In the genomic region with DNA sequence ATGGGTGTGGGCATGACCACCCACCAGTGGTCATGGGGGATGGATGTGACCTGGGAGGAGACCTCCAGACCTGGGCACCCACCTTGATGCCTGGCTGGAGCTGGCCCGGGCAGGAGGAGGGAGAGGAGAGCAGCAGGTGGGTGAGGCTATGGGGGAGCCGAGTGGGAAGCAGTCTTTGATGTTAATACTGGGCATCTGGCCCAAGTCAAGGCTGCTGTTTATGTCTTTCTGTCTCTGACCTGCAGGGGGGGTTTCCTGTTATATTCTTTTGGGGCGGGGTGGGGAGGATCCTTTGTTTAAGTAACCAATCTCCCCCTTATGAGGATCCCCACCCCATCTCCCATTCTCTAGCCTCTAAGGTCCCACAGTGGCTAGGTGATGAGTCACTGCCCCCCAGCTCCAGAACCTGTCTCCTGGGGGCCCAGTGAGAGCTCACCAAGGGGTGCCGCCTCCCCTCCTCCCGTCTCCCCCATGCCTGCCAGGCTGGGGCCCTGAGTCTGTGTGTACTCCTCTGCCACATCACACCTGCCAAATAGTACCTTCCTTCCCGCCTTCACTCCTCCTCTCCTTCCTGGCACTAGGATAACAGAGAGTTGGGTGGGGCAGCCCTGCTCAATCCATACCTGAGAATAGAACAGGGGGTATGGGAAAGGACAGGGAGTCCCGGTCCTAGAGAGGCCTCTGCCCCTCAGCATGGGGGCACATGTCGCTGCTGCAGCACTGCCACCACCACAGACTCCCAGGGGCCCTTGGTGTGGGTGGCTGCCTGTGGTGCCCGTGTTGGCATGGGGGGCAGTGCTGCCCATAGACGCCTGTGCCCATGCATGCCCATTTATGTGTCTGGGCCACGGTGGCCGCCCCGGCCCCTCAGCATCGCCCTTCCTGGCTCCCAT, we compare ENCODE assay signal across 8 cellular contexts. TPM values are rescaled to one million over a fixed set of nuclear protein-coding genes. Genes with fewer than 3 reads are reported as not detected.
DNase-seq lines count a peak whose midpoint lies in the region; ATAC-seq and TF ChIP-seq lines count a peak whose summit lies in the region.

No MANE protein-coding gene starts in this region.

- H3K36me3 Mint-ChIP-seq in CD8-positive, alpha-beta T cell = peaks cover 14% of the 10 kb centered on the region
- H3K36me3 Mint-ChIP-seq in central memory CD8-positive, alpha-beta T cell (ENCODE audit: insufficient read depth) = peaks cover 4% of the 10 kb centered on the region

- no peak for TF ChIP-seq EP300 in SK-N-SH (IDR thresholded peaks at IDR 0.05; ENCODE audit: borderline replicate concordance in 1 of 2, low read depth in 1 of 2, low read length in 1 of 2)

- peak overlapping the region; percentile 81 for H3K4me2 ChIP-seq in SK-N-SH

- H3K4me1 ChIP-seq in CD8-positive, alpha-beta T cell (ENCODE audit: insufficient read depth, low read length) = peaks cover 87% of the 10 kb centered on the region
- H3K4me1 ChIP-seq in SK-N-SH (ENCODE audit: control insufficient read depth in 1 of 2, insufficient read depth in 2 of 2, low read depth in 1 of 2, low read length in 1 of 2) (peaks cover 55 to 77% of the 10 kb centered on the region in 2 experiments; a peak in 3 of 4 replicates), mucosa of rectum (ENCODE audit: control insufficient read depth in 2 of 2, insufficient read depth in 2 of 2, low read length in 2 of 2) (peaks cover 78 to 85% of the 10 kb centered on the region in 2 donors), aorta (ENCODE audit: control insufficient read depth in 1 of 2, insufficient read depth in 2 of 2, low read length in 2 of 2) (peaks cover 0 to 7% of the 10 kb centered on the region in 2 donors)

- peaks cover 14% of the 10 kb centered on the region for H3F3A ChIP-seq in SK-N-SH (replicated peaks; ENCODE audit: insufficient read depth)

- peak overlapping the region; percentile 84 for H3K4me3 Mint-ChIP-seq in CD8-positive, alpha-beta T cell
- peak overlapping the region; percentile 72 for H3K4me3 Mint-ChIP-seq in central memory CD8-positive, alpha-beta T cell

- H3K9me3 ChIP-seq in CD8-positive, alpha-beta T cell (ENCODE audit: low read length) = no peaks in the 10 kb centered on the region
- no peaks in the 10 kb centered on the region for H3K9me3 ChIP-seq in SK-N-SH
- no peaks in the 10 kb centered on the region for H3K9me3 ChIP-seq in mucosa of rectum (ENCODE audit: control insufficient read depth in 2 of 2, low read length in 2 of 2)
- H3K9me3 ChIP-seq in aorta (ENCODE audit: control insufficient read depth, low read length) = no peaks in the 10 kb centered on the region

- H3K27ac Mint-ChIP-seq in CD8-positive, alpha-beta T cell = peak overlapping the region; percentile 93
- peak overlapping the region; percentile 86 for H3K27ac Mint-ChIP-seq in central memory CD8-positive, alpha-beta T cell (ENCODE audit: low read depth)

- peak in 6 of 7 experiments; percentile 11 to 74 (median 60) for DNase-seq in CD8-positive, alpha-beta T cell
- DNase-seq in HUDEP-2 (lab: John Stamatoyannopoulos, UW; ENCODE audit: unreplicated experiment in 76 of 76) (peak in 66 of 76 experiments; percentile 19 to 81 (median 51)), SK-N-SH (peak; percentile 52), aorta (no peak), T-helper 9 cell (no peak)
- peak in 1 of 2 donors; percentile 15 for DNase-seq in central memory CD8-positive, alpha-beta T cell (ENCODE audit: low spot score in 2 of 2)

- WGBS in SK-N-SH (ENCODE audit: low lambda C conversion rate) = 33% methylated on average over 6 of the region's 14 CpGs
- WGBS in aorta, 2 donors = 16% methylated on average over 13 to 14 of the region's 14 CpGs

- no peak for TF ChIP-seq RAD21 in SK-N-SH (IDR thresholded peaks at IDR 0.05; ENCODE audit: low read length)

- H3K27me3 ChIP-seq in CD8-positive, alpha-beta T cell (ENCODE audit: insufficient read depth, low read length) = no peaks in the 10 kb centered on the region
- H3K27me3 ChIP-seq in SK-N-SH (ENCODE audit: insufficient read depth) = no peaks in the 10 kb centered on the region
- H3K27me3 ChIP-seq in mucosa of rectum (ENCODE audit: control insufficient read depth in 2 of 2, insufficient read depth in 2 of 2, low read length in 2 of 2) = no peaks in the 10 kb centered on the region
- H3K27me3 ChIP-seq in aorta (ENCODE audit: control insufficient read depth in 1 of 2, insufficient read depth in 2 of 2, low read length in 1 of 2) = no peaks in the 10 kb centered on the region

- ATAC-seq in CD8-positive, alpha-beta T cell = peak; percentile 55
- peak; percentile 64 for ATAC-seq in central memory CD8-positive, alpha-beta T cell (replicated peaks; ENCODE audit: extremely low read depth, poor library complexity, severe bottlenecking)
- no peak for ATAC-seq in aorta (ENCODE audit: low FRiP score)
- no peak for ATAC-seq in GM19455 (IDR thresholded peaks at IDR 0.05; ENCODE audit: unreplicated experiment)

- H3K27me3 Mint-ChIP-seq in CD8-positive, alpha-beta T cell (ENCODE audit: low read depth) = no peaks in the 10 kb centered on the region
- no peaks in the 10 kb centered on the region for H3K27me3 Mint-ChIP-seq in central memory CD8-positive, alpha-beta T cell

- H3K36me3 ChIP-seq in CD8-positive, alpha-beta T cell (ENCODE audit: insufficient read depth, low read length) = peaks cover 6% of the 10 kb centered on the region
- H3K36me3 ChIP-seq in SK-N-SH (replicated peaks in 1 of 2; ENCODE audit: control insufficient read depth in 1 of 2, insufficient read depth in 2 of 2, low read length in 1 of 2) = no peaks in the 10 kb centered on the region
- peaks cover 0 to 4% of the 10 kb centered on the region in 2 donors for H3K36me3 ChIP-seq in mucosa of rectum (ENCODE audit: control insufficient read depth in 2 of 2, insufficient read depth in 2 of 2, low read length in 2 of 2)
- no peaks in the 10 kb centered on the region for H3K36me3 ChIP-seq in aorta (ENCODE audit: control insufficient read depth in 1 of 2, insufficient read depth in 2 of 2, low read length in 1 of 2)

- H3K9me3 Mint-ChIP-seq in CD8-positive, alpha-beta T cell = no peaks in the 10 kb centered on the region
- H3K9me3 Mint-ChIP-seq in central memory CD8-positive, alpha-beta T cell = no peaks in the 10 kb centered on the region

- H3K79me2 ChIP-seq in SK-N-SH (ENCODE audit: insufficient read depth) = peaks cover 52% of the 10 kb centered on the region; the same call in 1 of the 2 replicates

- peaks cover 86% of the 10 kb centered on the region for H3K4me1 Mint-ChIP-seq in CD8-positive, alpha-beta T cell (ENCODE audit: low read depth)
- H3K4me1 Mint-ChIP-seq in central memory CD8-positive, alpha-beta T cell = peaks cover 66% of the 10 kb centered on the region

- H3K4me3 ChIP-seq in CD8-positive, alpha-beta T cell (ENCODE audit: low read depth, low read length) = peak overlapping the region; percentile 40
- peak overlapping the region in 1 of 2 experiments; percentile 41; a peak in 2 of 4 replicates for H3K4me3 ChIP-seq in SK-N-SH (ENCODE audit: low read depth in 2 of 2, low read length in 1 of 2)
- peak overlapping the region; percentile 48 to 62 for H3K4me3 ChIP-seq in mucosa of rectum (ENCODE audit: low read length in 2 of 2)
- no peak overlapping the region for H3K4me3 ChIP-seq in aorta (ENCODE audit: low read length in 2 of 2)

- POLR2A ChIA-PET in CD8-positive, alpha-beta T cell (lab: Charles Lee) = interaction anchor here (0.5 to 9.7 kb wide), 7 partner anchors 16 to 480 kb away, joined by 3 to 56 read pairs (median 3); no protein-coding TSS in a partner anchor
- POLR2A ChIA-PET in SK-N-SH (lab: Yijun Ruan, JAX) = interaction anchor here (0.8 to 1.8 kb wide), 3 partner anchors 32 to 71 kb away, joined by 3 to 7 read pairs (median 3); a partner anchor contains a TSS

- no peaks in the 10 kb centered on the region for H3K9me2 ChIP-seq in SK-N-SH

- no peak overlapping the region for H2AFZ ChIP-seq in SK-N-SH (ENCODE audit: low read depth)

- peak overlapping the region; percentile 18 for H3K27ac ChIP-seq in CD8-positive, alpha-beta T cell (ENCODE audit: low read depth, low read length)
- peak overlapping the region; percentile 72 to 93 for H3K27ac ChIP-seq in SK-N-SH (ENCODE audit: low read depth in 2 of 2, low read length in 1 of 2)
- peak overlapping the region; percentile 96 to 98 for H3K27ac ChIP-seq in mucosa of rectum (ENCODE audit: low read depth in 2 of 2, low read length in 2 of 2)
- H3K27ac ChIP-seq in aorta (ENCODE audit: low read depth in 1 of 2, low read length in 2 of 2) = peak overlapping the region; percentile 19 to 90

- H3K9ac ChIP-seq in SK-N-SH = peak overlapping the region; percentile 38; the same call in 1 of the 2 replicates
- H3K9ac ChIP-seq in mucosa of rectum (ENCODE audit: low read depth in 1 of 2, low read length in 2 of 2) = peak overlapping the region; percentile 71 to 72

- H4K20me1 ChIP-seq in SK-N-SH (ENCODE audit: insufficient read depth) = 0 out of 2 replicates have a peak, but pooled peaks cover 3% of the 10 kb centered on the region

- intact Hi-C loops in CD8-positive, alpha-beta T cell (cut with DNase I, micrococcal nuclease) = loop anchor here in 1 of 2 experiments (1.0 kb wide), 1 partner anchor 16 kb away; a partner anchor contains a TSS
- intact Hi-C loops in aorta (cut with DNase I) = loop anchor here (5.0 kb wide), 1 partner anchor 42 kb away; no protein-coding TSS in a partner anchor

- CTCF ChIA-PET in CD8-positive, alpha-beta T cell (lab: Charles Lee) = interaction anchor here (0.8 to 24.7 kb wide), 12 partner anchors 9 to 70 kb away, joined by 3 to 402 read pairs (median 4); a partner anchor contains a TSS
- CTCF ChIA-PET in SK-N-SH (lab: Yijun Ruan, JAX) = interaction anchor here (0.7 to 12.8 kb wide), 9 partner anchors 14 to 274 kb away, joined by 3 to 100 read pairs (median 4); a partner anchor contains a TSS

- TF ChIP-seq CTCF in CD8-positive, alpha-beta T cell (IDR thresholded peaks at IDR 0.05) = peak; percentile 34
- peak; percentile 45 for TF ChIP-seq CTCF in SK-N-SH (IDR thresholded peaks at IDR 0.05)

RNA-seq across cellular contexts. Expression of a gene that starts 7.2 kb away (rescaled TPM):
- total RNA-seq in CD8-positive, alpha-beta T cell = 10 to 100 TPM; 34.6 to 35.7 TPM
- polyA plus RNA-seq in SK-N-SH (2012; rRNA removed) = 20.1 and 23.1 TPM in 2 replicates
- polyA plus RNA-seq in SK-N-SH (2012; cell fraction: cytosol; rRNA removed) = 13.0 and 18.1 TPM in 2 replicates
- polyA plus RNA-seq in SK-N-SH (2012; cell fraction: nucleus; rRNA removed) = 13.7 and 14.4 TPM in 2 replicates
- total RNA-seq in aorta = 10 to 100 TPM; 53.7 to 62.3 TPM
- polyA plus RNA-seq in aorta = 10 to 100 TPM; 38.9 to 52.1 TPM

RNA-seq across cellular contexts. Expression of a gene that starts 15.8 kb away (rescaled TPM):
- 100 to 1,000 TPM; 103 to 104 TPM for total RNA-seq in CD8-positive, alpha-beta T cell
- polyA plus RNA-seq in SK-N-SH (2012; rRNA removed) (62.8 and 64.5 TPM in 2 replicates), aorta (10 to 100 TPM; 20.7 to 66.5 TPM)
- 32.9 and 39.9 TPM in 2 replicates for polyA plus RNA-seq in SK-N-SH (2012; cell fraction: cytosol; rRNA removed)
- 178 and 231 TPM in 2 replicates for polyA plus RNA-seq in SK-N-SH (2012; cell fraction: nucleus; rRNA removed)
- total RNA-seq in aorta = 10 to 100 TPM; 60.8 to 70.9 TPM

RNA-seq across cellular contexts. Expression of a gene that starts 30.4 kb away (rescaled TPM):
- 10 to 100 TPM; 24.1 to 25.6 TPM for total RNA-seq in CD8-positive, alpha-beta T cell
- polyA plus RNA-seq in SK-N-SH (2012; rRNA removed) = 2.1 and 6.5 TPM in 2 replicates
- polyA plus RNA-seq in SK-N-SH (2012; cell fraction: cytosol; rRNA removed) = 3.9 and 6.0 TPM in 2 replicates
- polyA plus RNA-seq in SK-N-SH (2012; cell fraction: nucleus; rRNA removed) = 16.9 and 17.9 TPM in 2 replicates
- total RNA-seq in aorta = 10 to 100 TPM; 18.4 to 53.6 TPM
- 10 to 100 TPM in 1 of 2 donors, 1 to 10 TPM in 1; 8.6 to 28.5 TPM for polyA plus RNA-seq in aorta

RNA-seq across cellular contexts. Expression of a gene that starts 51.8 kb away (rescaled TPM):
- total RNA-seq in CD8-positive, alpha-beta T cell = 10 to 100 TPM; 43.8 to 46.6 TPM
- polyA plus RNA-seq in SK-N-SH (2012; rRNA removed) (30.2 and 39.8 TPM in 2 replicates), aorta (100 to 1,000 TPM in 1 of 2 donors, 10 to 100 TPM in 1; 21.2 to 171 TPM)
- 32.5 and 37.5 TPM in 2 replicates for polyA plus RNA-seq in SK-N-SH (2012; cell fraction: cytosol; rRNA removed)
- 55.2 and 97.3 TPM in 2 replicates for polyA plus RNA-seq in SK-N-SH (2012; cell fraction: nucleus; rRNA removed)
- 100 to 1,000 TPM in 1 of 2 donors, 10 to 100 TPM in 1; 81.0 to 100 TPM for total RNA-seq in aorta

RNA-seq across cellular contexts. Expression of a gene that starts 54.8 kb away (rescaled TPM):
- total RNA-seq in CD8-positive, alpha-beta T cell = not detected
- polyA plus RNA-seq in SK-N-SH (2012; rRNA removed) = not detected in 2 replicates
- polyA plus RNA-seq in SK-N-SH (2012; cell fraction: cytosol; rRNA removed) = 0.03 TPM in 1 of 2 replicates, not detected in the other
- polyA plus RNA-seq in SK-N-SH (2012; cell fraction: nucleus; rRNA removed) = not detected in 2 replicates
- 1 to 10 TPM in 1 of 2 donors, under 1 TPM in 1; 0.39 to 5.4 TPM for total RNA-seq in aorta
- polyA plus RNA-seq in aorta = 1 to 10 TPM in 1 of 2 donors, not detected in 1; 2.7 TPM

Comparison
In these comparisons a context has a peak if more than half of its experiments do, and no peak if none do; other contexts are left out.
1. ATAC-seq: peak in CD8-positive, alpha-beta T cell (single experiment) and central memory CD8-positive, alpha-beta T cell (single experiment); none in aorta (single experiment) and GM19455 (single experiment).
2. DNase-seq: peak in CD8-positive, alpha-beta T cell (6 of 7), HUDEP-2 (66 of 76) and SK-N-SH (single experiment); none in aorta (0 of 2) and T-helper 9 cell (single experiment).
3. H3K27ac ChIP-seq: peak in every context shown above with its lines; median percentile 97 in mucosa of rectum; 82 in SK-N-SH; 54 in aorta; 18 in CD8-positive, alpha-beta T cell.
4. H3K4me3 ChIP-seq: peak in CD8-positive, alpha-beta T cell (single experiment) and mucosa of rectum (2 of 2); none in aorta (0 of 2).